In the genomic region with DNA sequence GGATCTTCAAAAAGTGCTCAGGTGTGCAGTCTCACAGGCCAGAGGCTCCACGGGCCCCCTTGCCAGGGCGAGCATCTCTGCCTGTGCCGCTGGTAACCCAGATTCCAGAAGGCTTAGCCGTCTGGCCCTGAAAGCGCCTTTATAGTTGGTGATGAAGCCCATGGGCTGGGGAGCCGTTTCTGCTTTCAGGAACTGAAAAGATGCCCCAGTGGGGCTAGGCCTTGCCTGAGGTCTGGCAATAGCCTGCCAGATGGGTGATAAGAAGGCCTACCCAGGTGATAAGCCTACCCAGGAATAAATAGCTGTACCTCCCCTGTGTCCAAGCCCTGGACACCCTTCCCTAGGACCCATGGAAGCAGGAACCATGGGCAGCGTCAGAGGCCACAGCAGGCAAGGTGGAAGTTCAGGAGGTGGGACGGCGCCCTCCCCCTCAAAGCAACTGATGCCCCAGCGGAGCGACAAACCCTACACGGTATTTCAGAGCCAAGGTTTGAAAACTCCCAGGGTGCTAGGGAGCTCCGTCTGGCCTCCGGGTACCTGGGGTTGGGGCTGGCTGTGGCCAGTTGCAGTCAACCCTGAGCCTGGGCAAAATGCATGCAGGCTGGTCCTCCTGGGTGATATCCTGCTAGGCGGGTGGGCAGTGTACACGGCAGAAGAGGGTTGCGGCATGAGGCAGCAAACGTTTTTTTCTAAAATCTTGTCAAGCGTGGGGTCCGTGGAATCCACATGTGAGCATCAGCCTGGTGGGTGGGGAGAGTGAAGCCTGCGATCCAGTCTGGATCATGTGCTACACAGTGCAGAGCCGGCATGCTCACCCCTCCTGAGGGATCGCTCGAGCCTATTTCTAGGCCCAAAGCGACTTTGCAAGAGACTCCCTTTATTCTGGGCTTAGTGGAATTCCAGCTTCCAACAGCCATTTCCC, we compare ENCODE assay signal across 8 cellular contexts. TPM values are rescaled to one million over a fixed set of nuclear protein-coding genes. Genes with fewer than 3 reads are reported as not detected.
DNase-seq lines count a peak whose midpoint lies in the region; ATAC-seq, FAIRE-seq and TF ChIP-seq lines count a peak whose summit lies in the region.

No MANE protein-coding gene starts in this region.

- ATAC-seq in K562 = no peak
- ATAC-seq in GM19397 (IDR thresholded peaks at IDR 0.05; ENCODE audit: unreplicated experiment) = no peak

- TF ChIP-seq CTCF in K562 (IDR thresholded peaks at IDR 0.05 in 2 of 3, conservative IDR thresholded peaks at IDR 0.05 in 1 of 3; ENCODE audit: insufficient read depth in 2 of 3, low read depth in 1 of 3, low read length in 3 of 3) = no peak
- no peak for TF ChIP-seq CTCF in GM10248 (IDR thresholded peaks at IDR 0.05; ENCODE audit: control extremely low read depth, extremely low read depth, low read depth, missing control alignments)

- no peak overlapping the region for H3K4me2 ChIP-seq in K562 (ENCODE audit: insufficient read depth, low read length)

- DNase-seq in K562 (ENCODE audit: extremely low read depth in 1 of 4, low spot score in 3 of 4) = no peak
- DNase-seq in kidney tubule cell (ENCODE audit: low spot score) = peak; percentile 36
- no peak for DNase-seq in GM10248 (ENCODE audit: extremely low spot score)
- DNase-seq in ACHN = no peak
- DNase-seq in activated CD4-positive, CD25-positive, alpha-beta regulatory T cell treated with anti-CD3 and anti-CD28 coated beads, Interleukin-2, amount 50 U/mL, for 72 hours = no peak

- POLR2A ChIA-PET in K562 (lab: Yijun Ruan, JAX) = interaction anchor here (0.8 kb wide), 1 partner anchor 19 kb away, joined by 3 read pairs; no protein-coding TSS in a partner anchor
- POLR2A ChIA-PET in GM10248 (lab: Yijun Ruan, JAX) = no interaction called here

- in situ Hi-C loops in K562 (cut with MboI) = no loop called here
- in situ Hi-C loops in ACHN (cut with HindIII; ENCODE audit: low pct_ligation_motif_present, low pct_unique_long_range_greater_than_20kb, low sequenced_read_pairs) = no loop called here

- no TSS peak for BruUV-seq in K562 (replicated peaks; lab: Mats Ljungman, UMichigan)

- peaks cover 3% of the 10 kb centered on the region for H3K9me1 ChIP-seq in K562 (ENCODE audit: control insufficient read depth, insufficient read depth, low read length)

- no peak overlapping the region for H2AFZ ChIP-seq in K562 (ENCODE audit: low read depth, low read length)

- no peak for TF ChIP-seq EP300 in K562 (IDR thresholded peaks at IDR 0.05; ENCODE audit: low read length)

- H3K79me2 ChIP-seq in K562 (ENCODE audit: control insufficient read depth, insufficient read depth, low read length) = peaks cover 96% of the 10 kb centered on the region

- H3K9me3 ChIP-seq in HUES48 (ENCODE audit: control insufficient read depth, insufficient read depth, low read length) = no peaks in the 10 kb centered on the region
- no peaks in the 10 kb centered on the region for H3K9me3 ChIP-seq in K562 (replicated peaks; ENCODE audit: control insufficient read depth, insufficient read depth, low read depth, low read length)
- H3K9me3 ChIP-seq in stomach smooth muscle (ENCODE audit: control insufficient read depth in 2 of 2, low read length in 2 of 2) = no peaks in the 10 kb centered on the region

- CTCF ChIA-PET in K562 (lab: Yijun Ruan, JAX; ENCODE audit: low intra/inter-chr PET ratio) (no interaction called here), GM10248 (lab: Yijun Ruan, JAX) (interaction anchor here (0.9 to 1.7 kb wide), 4 partner anchors 10 to 77 kb away, joined by 3 to 5 read pairs (median 5); no protein-coding TSS in a partner anchor)

- no peak for FAIRE-seq in K562 (lab: Jason Lieb, UNC)

- peaks cover 30% of the 10 kb centered on the region for H3K4me1 ChIP-seq in HUES48 (ENCODE audit: control insufficient read depth, insufficient read depth, low read length)
- peaks cover 20 to 35% of the 10 kb centered on the region in 2 experiments for H3K4me1 ChIP-seq in K562 (replicated peaks in 1 of 2; ENCODE audit: control insufficient read depth in 2 of 2, insufficient read depth in 2 of 2, low read length in 2 of 2)
- peaks cover 76% of the 10 kb centered on the region for H3K4me1 ChIP-seq in stomach smooth muscle (ENCODE audit: control insufficient read depth, insufficient read depth, low read length)

- H3K9ac ChIP-seq in HUES48 (ENCODE audit: low read depth, low read length) (peak overlapping the region; percentile 43; the same call in 1 of the 2 replicates), K562 (ENCODE audit: insufficient read depth in 1 of 2, low read depth in 2 of 2, low read length in 2 of 2) (peak overlapping the region in 1 of 2 experiments; percentile 73; a peak in 2 of 4 replicates), stomach smooth muscle (ENCODE audit: low read length in 2 of 2) (peak overlapping the region; percentile 77 to 79)

- intact Hi-C loops in K562 (cut with micrococcal nuclease) = no loop called here

- 89% methylated on average over 24 of the region's 25 CpGs for WGBS in K562 (ENCODE audit: insufficient coverage, low coverage, missing lambda C conversion rate)

- no peak overlapping the region for H3K4me3 ChIP-seq in HUES48 (ENCODE audit: low read depth, low read length)
- no peak overlapping the region for H3K4me3 ChIP-seq in K562
- H3K4me3 ChIP-seq in stomach smooth muscle (ENCODE audit: low read length in 2 of 2) = peak overlapping the region in 1 of 2 donors; percentile 40

- H3K27ac ChIP-seq in HUES48 (ENCODE audit: low read depth, low read length) = peak overlapping the region; percentile 87
- no peak overlapping the region for H3K27ac ChIP-seq in K562 (ENCODE audit: extremely low read depth, low read depth, low read length)
- peak overlapping the region; percentile 97 for H3K27ac ChIP-seq in stomach smooth muscle (ENCODE audit: low read length)

- H3K36me3 ChIP-seq in HUES48 (ENCODE audit: control insufficient read depth, insufficient read depth, low read length) (peaks cover 13% of the 10 kb centered on the region), K562 (ENCODE audit: control insufficient read depth, insufficient read depth, low read length) (peaks cover 76% of the 10 kb centered on the region), stomach smooth muscle (ENCODE audit: control insufficient read depth in 2 of 2, insufficient read depth in 2 of 2, low read length in 2 of 2) (peaks cover 0 to 11% of the 10 kb centered on the region in 2 donors)

- H3K27me3 ChIP-seq in HUES48 (ENCODE audit: control insufficient read depth, insufficient read depth, low read length) (no peaks in the 10 kb centered on the region), K562 (ENCODE audit: control insufficient read depth in 2 of 2, insufficient read depth in 2 of 2, low read length in 2 of 2) (no peaks in the 10 kb centered on the region), stomach smooth muscle (ENCODE audit: control insufficient read depth in 1 of 2, insufficient read depth in 2 of 2, low read length in 2 of 2) (no peaks in the 10 kb centered on the region)

- TF ChIP-seq POLR2A in K562 (conservative IDR thresholded peaks at IDR 0.05) = no peak

- no peak for TF ChIP-seq RAD21 in K562 (CRISPR knock-in tag; conservative IDR thresholded peaks at IDR 0.05 in 1 of 2, IDR thresholded peaks at IDR 0.05 in 1 of 2)

- H4K20me1 ChIP-seq in K562 (replicated peaks; ENCODE audit: control insufficient read depth, insufficient read depth, low read length) = peaks cover 21% of the 10 kb centered on the region

RNA-seq across cellular contexts. Expression of a gene that starts 45.3 kb away (rescaled TPM):
- 168 and 288 TPM in 2 replicates for total RNA-seq in K562 (2011; cell fraction: chromatin; rRNA removed; ENCODE audit: low replicate concordance)
- total RNA-seq in K562 (2011; cell fraction: nucleolus; rRNA removed) = 79.0 and 102 TPM in 2 replicates
- 99.5 and 155 TPM in 2 replicates for total RNA-seq in K562 (2011; cell fraction: nucleoplasm; rRNA removed)
- 159 and 202 TPM in 2 replicates for total RNA-seq in K562 (2014; rRNA removed)
- 67.2 and 80.0 TPM in 2 replicates for total RNA-seq in K562 (2014; rRNA removed; fragmentation: Illumina TruSeq; extraction: Trizol)
- total RNA-seq in K562 (2015; rRNA removed; fragmentation: Illumina TruSeq; extraction: Trizol) = 58.2 and 67.4 TPM in 2 replicates
- total RNA-seq in K562 (2021) = 362 and 385 TPM in 2 replicates
- 130 and 299 TPM in 2 replicates for polyA plus RNA-seq in K562 (2011; rRNA removed)
- polyA plus RNA-seq in K562 (2011; cell fraction: cytosol; rRNA removed) = 90.1 and 157 TPM in 2 replicates
- 395 and 716 TPM in 2 replicates for polyA plus RNA-seq in K562 (2011; cell fraction: nucleus; rRNA removed)
- 444 and 454 TPM in 2 replicates for polyA plus RNA-seq in K562 (2012)
- polyA plus RNA-seq in K562 (2014; fragmentation: Illumina TruSeq; extraction: Trizol) = 149 and 163 TPM in 2 replicates
- polyA plus RNA-seq in K562 (2014; fragmentation: Nextera tagmentation; extraction: Ambion mirVana) = 1 to 10 TPM; 3.1 to 8.4 TPM
- 115 and 125 TPM in 2 replicates for polyA plus RNA-seq in K562 (2014; rRNA removed)
- polyA minus RNA-seq in K562 (2011; rRNA and poly(A)+ RNA removed) = 140 and 177 TPM in 2 replicates
- polyA minus RNA-seq in K562 (2011; cell fraction: cytosol; rRNA and poly(A)+ RNA removed) = 135 and 194 TPM in 2 replicates
- polyA minus RNA-seq in K562 (2011; cell fraction: nucleus; rRNA and poly(A)+ RNA removed) = 51.4 and 130 TPM in 2 replicates

RNA-seq across cellular contexts. Expression of a gene that starts 51.6 kb away (rescaled TPM):
- total RNA-seq in K562 (2011; cell fraction: chromatin; rRNA removed; ENCODE audit: low replicate concordance) = 21.8 and 34.6 TPM in 2 replicates
- 22.1 and 24.8 TPM in 2 replicates for total RNA-seq in K562 (2011; cell fraction: nucleolus; rRNA removed)
- total RNA-seq in K562 (2011; cell fraction: nucleoplasm; rRNA removed) = 16.0 and 28.2 TPM in 2 replicates
- 1.6 and 3.1 TPM in 2 replicates for total RNA-seq in K562 (2014; rRNA removed)
- 0.89 and 1.2 TPM in 2 replicates for total RNA-seq in K562 (2014; rRNA removed; fragmentation: Illumina TruSeq; extraction: Trizol)
- total RNA-seq in K562 (2015; rRNA removed; fragmentation: Illumina TruSeq; extraction: Trizol) = 0.83 and 0.87 TPM in 2 replicates
- total RNA-seq in K562 (2021) = 3.7 and 4.8 TPM in 2 replicates
- polyA plus RNA-seq in K562 (2011; rRNA removed) = 6.8 and 14.8 TPM in 2 replicates
- 11.9 and 13.7 TPM in 2 replicates for polyA plus RNA-seq in K562 (2011; cell fraction: cytosol; rRNA removed)
- 61.9 and 73.0 TPM in 2 replicates for polyA plus RNA-seq in K562 (2011; cell fraction: nucleus; rRNA removed)
- polyA plus RNA-seq in K562 (2012) = 2.9 and 8.2 TPM in 2 replicates
- 3.4 and 4.7 TPM in 2 replicates for polyA plus RNA-seq in K562 (2014; fragmentation: Illumina TruSeq; extraction: Trizol)
- 1 to 10 TPM in 1 of 2 experiments, under 1 TPM in 1; 0.84 to 1.0 TPM for polyA plus RNA-seq in K562 (2014; fragmentation: Nextera tagmentation; extraction: Ambion mirVana)
- 5.6 and 7.0 TPM in 2 replicates for polyA plus RNA-seq in K562 (2014; rRNA removed)
- 1.2 and 1.3 TPM in 2 replicates for polyA minus RNA-seq in K562 (2011; rRNA and poly(A)+ RNA removed)
- 2.8 and 4.4 TPM in 2 replicates for polyA minus RNA-seq in K562 (2011; cell fraction: cytosol; rRNA and poly(A)+ RNA removed)
- 5.1 and 7.3 TPM in 2 replicates for polyA minus RNA-seq in K562 (2011; cell fraction: nucleus; rRNA and poly(A)+ RNA removed)
